11 cellular contexts compared by ENCODE assay signal in the genomic region with DNA sequence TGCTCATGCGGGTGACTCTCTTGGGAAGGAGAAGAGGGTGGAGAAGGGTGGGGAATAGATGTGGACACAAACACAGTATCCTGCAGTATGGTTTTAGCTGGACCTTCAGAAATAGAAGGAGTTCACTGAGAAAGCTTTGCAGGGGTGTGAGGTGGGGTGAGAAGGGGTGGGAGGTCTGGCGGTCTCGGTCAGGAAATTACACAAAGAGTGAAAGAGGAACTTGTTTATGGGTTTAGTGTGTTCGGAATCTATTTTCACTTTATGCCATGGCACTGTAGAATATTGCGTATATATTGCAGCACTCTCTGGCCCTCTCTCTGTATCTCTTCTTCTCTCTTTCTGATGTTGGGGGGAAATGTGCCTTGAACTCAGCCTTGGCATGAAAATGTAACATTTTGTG.
DNase-seq lines count a peak whose midpoint lies in the region; ATAC-seq and TF ChIP-seq lines count a peak whose summit lies in the region.
"Had no signal": no experiment of that assay in that cellular context is flagged by ENCODE, and none has a peak within 500 bp of the region (broad histone marks: within the 10 kb centered on the region; RNA-seq: fewer than 3 reads in every experiment).

No MANE protein-coding gene starts in this region.

- CTCF ChIA-PET in activated CD4-positive, alpha-beta T cell treated with anti-CD3 and anti-CD28 coated beads, Interleukin-2, amount 10 ng/mL, durations not matched to agents 7 days and 5 days (lab: Charles Lee), result no interaction called here

- H3K27ac Mint-ChIP-seq in activated CD4-positive, alpha-beta T cell treated with anti-CD3 and anti-CD28 coated beads, Interleukin-2, amount 10 ng/mL, durations not matched to agents 7 days and 5 days, result no peak overlapping the region
- H3K27ac Mint-ChIP-seq: activated CD4-positive, alpha-beta memory T cell treated with anti-CD3 and anti-CD28 coated beads for 36 hours had no signal

- no peak for TF ChIP-seq CTCF in dorsolateral prefrontal cortex (IDR thresholded peaks at IDR 0.05 in 54 of 56, conservative IDR thresholded peaks at IDR 0.05 in 2 of 56; ENCODE audit: low read depth in 1 of 56, partially characterized antibody in 56 of 56)

- POLR2A ChIA-PET in activated CD4-positive, alpha-beta T cell treated with anti-CD3 and anti-CD28 coated beads, Interleukin-2, amount 10 ng/mL, durations not matched to agents 7 days and 5 days (lab: Charles Lee), result no interaction called here

- H3K4me1 Mint-ChIP-seq in activated CD4-positive, alpha-beta T cell treated with anti-CD3 and anti-CD28 coated beads, Interleukin-2, amount 10 ng/mL, durations not matched to agents 7 days and 5 days, result no peaks in the 10 kb centered on the region

- no peak overlapping the region for H3K4me3 ChIP-seq in dorsolateral prefrontal cortex

- H3K36me3 Mint-ChIP-seq in activated CD4-positive, alpha-beta T cell treated with anti-CD3 and anti-CD28 coated beads, Interleukin-2, amount 10 ng/mL, durations not matched to agents 7 days and 5 days (ENCODE audit: low read depth), result no peaks in the 10 kb centered on the region
- H3K36me3 Mint-ChIP-seq: activated CD4-positive, alpha-beta memory T cell treated with anti-CD3 and anti-CD28 coated beads for 36 hours had no signal

- peaks cover 7% of the 10 kb centered on the region for H3K9me3 Mint-ChIP-seq in activated CD4-positive, alpha-beta T cell treated with anti-CD3 and anti-CD28 coated beads, Interleukin-2, amount 10 ng/mL, durations not matched to agents 7 days and 5 days

- H3K27me3 Mint-ChIP-seq in activated CD4-positive, alpha-beta T cell treated with anti-CD3 and anti-CD28 coated beads, Interleukin-2, amount 10 ng/mL, durations not matched to agents 7 days and 5 days, result no peaks in the 10 kb centered on the region

- no peak overlapping the region for H3K4me3 Mint-ChIP-seq in activated CD4-positive, alpha-beta T cell treated with anti-CD3 and anti-CD28 coated beads, Interleukin-2, amount 10 ng/mL, durations not matched to agents 7 days and 5 days
- H3K4me3 Mint-ChIP-seq: activated CD4-positive, alpha-beta memory T cell treated with anti-CD3 and anti-CD28 coated beads for 36 hours had no signal

- ATAC-seq in GM19397 (IDR thresholded peaks at IDR 0.05; ENCODE audit: unreplicated experiment) (peak; percentile 90), HG03039 (IDR thresholded peaks at IDR 0.05; ENCODE audit: unreplicated experiment) (peak; percentile 90), esophagus mucosa (no peak)

- intact Hi-C loops in dorsolateral prefrontal cortex (cut with DNase I), result no loop called here

- H3K27ac ChIP-seq in dorsolateral prefrontal cortex, result no peak overlapping the region
- H3K27ac ChIP-seq: parathyroid adenoma had no signal

- peaks cover 0 to 5% (median 0%) of the 10 kb centered on the region in 45 donors for H3K27me3 ChIP-seq in dorsolateral prefrontal cortex

- DNase-seq in GDM1 (lab: John Stamatoyannopoulos, UW) (peak; percentile 58), NOMO-1 treated with dmso at 0.1 percent for 144 hours (lab: John Stamatoyannopoulos, UW; ENCODE audit: unreplicated experiment) (peak; percentile 89), dorsolateral prefrontal cortex (no peak)
- DNase-seq in activated CD4-positive, alpha-beta T cell treated with anti-CD3 and anti-CD28 coated beads, Interleukin-2, amount 10 ng/mL, durations not matched to agents 7 days and 5 days, result no peak
- no peak for DNase-seq in activated CD4-positive, alpha-beta T cell treated with anti-CD3 and anti-CD28 coated beads, Interleukin-2, amount 50 U/mL, for 1 hour
- DNase-seq: activated CD4-positive, alpha-beta memory T cell treated with anti-CD3 and anti-CD28 coated beads for 36 hours; NCI-H524 had no signal

Comparison
In these comparisons a context has a peak if more than half of its experiments do, and no peak if none do; other contexts are left out.
1. DNase-seq: peak in GDM1 (single experiment) and NOMO-1 treated with dmso at 0.1 percent for 144 hours (single experiment); none in activated CD4-positive, alpha-beta T cell treated with anti-CD3 and anti-CD28 coated beads, Interleukin-2, amount 10 ng/mL, durations not matched to agents 7 days and 5 days (single experiment), dorsolateral prefrontal cortex (0 of 10) and activated CD4-positive, alpha-beta T cell treated with anti-CD3 and anti-CD28 coated beads, Interleukin-2, amount 50 U/mL, for 1 hour (single experiment).